Comparison of ENCODE assay signal across 13 cellular contexts in genomic region chr2:60873381-60873780, GRCh38. TPM values are rescaled to one million over a fixed set of nuclear protein-coding genes. Genes with fewer than 3 reads are reported as not detected.
DNase-seq lines count a peak whose midpoint lies in the region; ATAC-seq and TF ChIP-seq lines count a peak whose summit lies in the region.
"Had no signal": no experiment of that assay in that cellular context is flagged by ENCODE, and none has a peak within 500 bp of the region (broad histone marks: within the 10 kb centered on the region; RNA-seq: fewer than 3 reads in every experiment).

No MANE protein-coding gene starts in this region.

- H4K8ac ChIP-seq in mesenchymal stem cell (ENCODE audit: low read length), result no peak overlapping the region

- no peak overlapping the region for H3K14ac ChIP-seq in mesenchymal stem cell (ENCODE audit: low read length in 2 of 2)

- H3K9me3 ChIP-seq in right cardiac atrium (ENCODE audit: control insufficient read depth, low read length), result no peaks in the 10 kb centered on the region
- H3K9me3 ChIP-seq in heart right ventricle, result peaks cover 0 to 10% (median 0%) of the 10 kb centered on the region in 11 donors
- H3K9me3 ChIP-seq in mesenchymal stem cell (ENCODE audit: control insufficient read depth, low read length), result no peaks in the 10 kb centered on the region

- no peak overlapping the region for H3K4me2 ChIP-seq in mesenchymal stem cell (ENCODE audit: low read length, poor library complexity, severe bottlenecking)

- H4K91ac ChIP-seq in mesenchymal stem cell (ENCODE audit: low read length), result no peak overlapping the region

- H3K27me3 ChIP-seq in right cardiac atrium (ENCODE audit: control insufficient read depth, insufficient read depth), result no peaks in the 10 kb centered on the region
- H3K27me3 ChIP-seq in heart right ventricle, result no peaks in the 10 kb centered on the region
- no peaks in the 10 kb centered on the region for H3K27me3 ChIP-seq in mesenchymal stem cell (ENCODE audit: control insufficient read depth in 1 of 2, insufficient read depth in 1 of 2, low read length in 2 of 2)

- no peak overlapping the region for H2BK120ac ChIP-seq in mesenchymal stem cell (ENCODE audit: low read depth, low read length)

- no peak overlapping the region for H2AK5ac ChIP-seq in mesenchymal stem cell (ENCODE audit: low read length, severe bottlenecking)

- H2AFZ ChIP-seq in mesenchymal stem cell (ENCODE audit: low read depth, low read length), result no peak overlapping the region

- 70% methylated on average over 3 of the region's 3 CpGs for WGBS in right cardiac atrium
- 67 to 78% methylated on average over 3 of the region's 3 CpGs for WGBS in heart right ventricle, 2 donors
- WGBS in mesenchymal stem cell, result 100% methylated on average over 2 of the region's 3 CpGs

- H2BK15ac ChIP-seq in mesenchymal stem cell (ENCODE audit: low read depth, poor library complexity, severe bottlenecking), result no peak overlapping the region

- no peak for TF ChIP-seq CTCF in heart right ventricle (IDR thresholded peaks at IDR 0.05)

- H3K23ac ChIP-seq in mesenchymal stem cell (ENCODE audit: low read length in 2 of 2), result no peak overlapping the region

- peak; percentile 5 to 22 for ATAC-seq in activated CD4-positive, CD25-positive, alpha-beta regulatory T cell treated with anti-CD3 and anti-CD28 coated beads, Interleukin-2, amount 50 U/mL, for 24 hours
- peak; percentile 74 for ATAC-seq in GM21526 (IDR thresholded peaks at IDR 0.05; ENCODE audit: low FRiP score, unreplicated experiment)
- peak; percentile 77 for ATAC-seq in HG03135 (IDR thresholded peaks at IDR 0.05; ENCODE audit: unreplicated experiment)
- ATAC-seq in esophagus mucosa, result peak; percentile 36
- ATAC-seq in right cardiac atrium, result no peak
- no peak for ATAC-seq in heart right ventricle

- no peak overlapping the region for H2BK12ac ChIP-seq in mesenchymal stem cell (ENCODE audit: low read length in 2 of 2)

- H3K27ac ChIP-seq in right cardiac atrium (ENCODE audit: low read length) (no peak overlapping the region), heart right ventricle (no peak overlapping the region), mesenchymal stem cell (ENCODE audit: low read length, poor library complexity, severe bottlenecking) (no peak overlapping the region)
- H3K27ac ChIP-seq: 22Rv1 had no signal

- H3K9ac ChIP-seq in mesenchymal stem cell (ENCODE audit: low read length), result no peak overlapping the region

- no peak for DNase-seq in activated CD4-positive, CD25-positive, alpha-beta regulatory T cell treated with anti-CD3 and anti-CD28 coated beads, Interleukin-2, amount 50 U/mL, for 72 hours
- DNase-seq in right cardiac atrium (no peak), heart right ventricle (no peak), mesenchymal stem cell (no peak)
- DNase-seq: foreskin fibroblast, NCI-H187 treated with DMSO at 0.1 percent for 48 hours, Right ventricle myocardium superior had no signal

- no peak overlapping the region for H3K18ac ChIP-seq in mesenchymal stem cell (ENCODE audit: low read depth in 1 of 2, low read length in 2 of 2)

- H3K79me1 ChIP-seq in mesenchymal stem cell (replicated peaks; ENCODE audit: low read length, poor library complexity, severe bottlenecking), result no peaks in the 10 kb centered on the region

- intact Hi-C loops in right cardiac atrium (cut with DNase I), result no loop called here
- intact Hi-C loops in heart right ventricle (cut with DNase I), result no loop called here

- no peak overlapping the region for H3K4ac ChIP-seq in mesenchymal stem cell (ENCODE audit: low read depth in 1 of 2, low read length in 2 of 2)

- H3K4me1 ChIP-seq in right cardiac atrium (ENCODE audit: control insufficient read depth, insufficient read depth, low read length) (no peaks in the 10 kb centered on the region), heart right ventricle (peaks cover 0 to 2% (median 0%) of the 10 kb centered on the region in 9 donors), mesenchymal stem cell (ENCODE audit: control insufficient read depth, insufficient read depth, low read depth, low read length) (no peaks in the 10 kb centered on the region)

- no peak overlapping the region for H3K4me3 ChIP-seq in right cardiac atrium (ENCODE audit: low read length)
- H3K4me3 ChIP-seq in heart right ventricle, result no peak overlapping the region
- H3K4me3 ChIP-seq in mesenchymal stem cell (ENCODE audit: insufficient read depth in 1 of 2, low read depth in 1 of 2, low read length in 2 of 2), result no peak overlapping the region
- H3K4me3 ChIP-seq: lung had no signal

- no peak overlapping the region for H2BK5ac ChIP-seq in mesenchymal stem cell (ENCODE audit: low read depth, low read length, poor library complexity, severe bottlenecking)

- H3K36me3 ChIP-seq in heart right ventricle (no peaks in the 10 kb centered on the region), mesenchymal stem cell (ENCODE audit: control insufficient read depth in 1 of 2, insufficient read depth in 2 of 2, low read depth in 1 of 2, low read length in 2 of 2) (no peaks in the 10 kb centered on the region)

RNA-seq across cellular contexts. Expression of gene REL, which starts 8.0 kb away (rescaled TPM):
- total RNA-seq in esophagus mucosa (19.8 TPM), right cardiac atrium (1 to 10 TPM; 5.7 to 8.0 (median 6.4) TPM), heart right ventricle (10 to 100 TPM in 1 of 10 donors, 1 to 10 TPM in 9; 4.5 to 11.7 (median 6.6) TPM)
- polyA plus RNA-seq in right cardiac atrium (1.8 TPM), heart right ventricle (1 to 10 TPM in 1 of 2 donors, under 1 TPM in 1; 0.49 to 1.1 TPM)
- polyA plus RNA-seq in mesenchymal stem cell (2013, experiment 1 of 2), result 3.1 TPM
- 2.7 TPM for polyA plus RNA-seq in mesenchymal stem cell (2013, experiment 2 of 2)

Comparison
In these comparisons a context has a peak if more than half of its experiments do, and no peak if none do; other contexts are left out.
1. ATAC-seq: peak in activated CD4-positive, CD25-positive, alpha-beta regulatory T cell treated with anti-CD3 and anti-CD28 coated beads, Interleukin-2, amount 50 U/mL, for 24 hours (2 of 2), GM21526 (single experiment), HG03135 (single experiment) and esophagus mucosa (single experiment); none in right cardiac atrium (0 of 2) and heart right ventricle (0 of 8).